In the genomic region with DNA sequence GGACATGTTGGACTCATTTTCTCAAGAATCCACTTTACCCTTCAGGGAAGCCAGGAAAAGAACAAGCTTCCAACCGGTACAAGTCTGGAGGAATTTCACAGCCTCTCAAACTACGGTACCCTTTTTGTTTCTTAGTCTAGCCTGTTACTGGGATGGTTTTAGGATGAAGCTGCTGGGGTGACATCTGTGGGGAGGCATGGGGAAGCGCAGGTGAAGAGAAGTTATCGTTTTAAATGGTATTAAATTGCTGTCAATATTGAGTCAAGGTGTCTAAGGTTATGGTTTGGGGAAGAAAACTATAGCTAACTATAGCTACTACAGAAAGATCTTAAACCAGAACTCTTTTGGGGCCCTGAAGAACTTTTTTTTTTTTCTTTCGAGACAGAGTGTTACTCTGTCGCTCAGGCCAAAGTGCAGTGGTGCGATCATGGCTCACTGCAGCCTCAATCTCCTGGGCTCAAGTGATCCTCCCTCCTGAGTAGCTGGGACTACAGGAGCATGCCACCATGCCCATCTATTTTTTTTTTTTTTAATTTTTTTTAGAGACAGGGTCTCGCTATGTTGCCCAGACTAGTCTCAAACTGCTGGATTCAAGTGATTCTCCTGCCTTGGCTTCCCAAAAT, we compare ENCODE assay signal across 1 cellular context.
TF ChIP-seq lines count a peak whose summit lies in the region.

No MANE protein-coding gene starts in this region.

TF ChIP-seq in SK-N-SH, 30 proteins besides CTCF, POLR2A, EP300 and RAD21 (continued from another document):
- TF ChIP-seq MXI1 (IDR thresholded peaks at IDR 0.05; ENCODE audit: low read depth, low read length): no peak
- no peak for TF ChIP-seq GATA2 (CRISPR knock-in tag; IDR thresholded peaks at IDR 0.05)
- no peak for TF ChIP-seq NFIC (IDR thresholded peaks at IDR 0.05; ENCODE audit: borderline replicate concordance)
- no peak for TF ChIP-seq CHD2 (IDR thresholded peaks at IDR 0.05; ENCODE audit: low read length, partially characterized antibody)
- TF ChIP-seq ELF1 (IDR thresholded peaks at IDR 0.05): no peak
- TF ChIP-seq EZH2phosphoT487 (IDR thresholded peaks at IDR 0.05; ENCODE audit: borderline replicate concordance, low read depth): no peak
- TF ChIP-seq MEF2A (IDR thresholded peaks at IDR 0.05; ENCODE audit: borderline replicate concordance, low read depth): no peak
- TF ChIP-seq RCOR1 (IDR thresholded peaks at IDR 0.05; ENCODE audit: low read length): no peak
- no peak for TF ChIP-seq PBX3 (IDR thresholded peaks at IDR 0.05)
- TF ChIP-seq TCF12 (IDR thresholded peaks at IDR 0.05): no peak
